ENCODE assay signal across 1 cellular context in genomic region chr12:11755311-11755930, GRCh38.
TF ChIP-seq lines count a peak whose summit lies in the region.

No MANE protein-coding gene starts in this region.

TF ChIP-seq in GM12878, 131 proteins besides CTCF, POLR2A, EP300 and RAD21:
- no peak for TF ChIP-seq E2F8 (IDR thresholded peaks at IDR 0.05; ENCODE audit: low read depth, partially characterized antibody)
- TF ChIP-seq MYC (IDR thresholded peaks at IDR 0.05; ENCODE audit: insufficient read depth, insufficient read length, insufficient replicate concordance, low read length, severe bottlenecking): no peak
- TF ChIP-seq IKZF1 (conservative IDR thresholded peaks at IDR 0.05): 0 out of 2 replicates have a peak, but pooled peaks have one; percentile 21
- TF ChIP-seq SMAD5 (IDR thresholded peaks at IDR 0.05; ENCODE audit: low read depth): no peak
